In genomic region chr7:103075337-103075918, GRCh38 we compare ENCODE assay signal across 8 cellular contexts. TPM values are rescaled to one million over a fixed set of nuclear protein-coding genes. Genes with fewer than 3 reads are reported as not detected.
DNase-seq lines count a peak whose midpoint lies in the region; ATAC-seq and TF ChIP-seq lines count a peak whose summit lies in the region.

No MANE protein-coding gene starts in this region.

- peaks cover 18% of the 10 kb centered on the region for H3K36me3 Mint-ChIP-seq in CD8-positive, alpha-beta T cell
- peaks cover 11% of the 10 kb centered on the region for H3K36me3 Mint-ChIP-seq in activated naive CD4-positive, alpha-beta T cell treated with anti-CD3 and anti-CD28 coated beads for 36 hours (ENCODE audit: low read depth)

- TF ChIP-seq EP300 in gastroesophageal sphincter (IDR thresholded peaks at IDR 0.05): no peak

- peak; percentile 63 for ATAC-seq in CD8-positive, alpha-beta T cell
- ATAC-seq in GM19467 (IDR thresholded peaks at IDR 0.05; ENCODE audit: unreplicated experiment) (peak; percentile 29), gastroesophageal sphincter (peak; percentile 13)

- no peaks in the 10 kb centered on the region for H3K36me3 ChIP-seq in CD8-positive, alpha-beta T cell (ENCODE audit: insufficient read depth, low read length)
- no peaks in the 10 kb centered on the region for H3K36me3 ChIP-seq in gastroesophageal sphincter

- POLR2A ChIA-PET in CD8-positive, alpha-beta T cell (lab: Charles Lee): interaction anchor here (1.0 to 1.7 kb wide), 7 partner anchors 9 to 327 kb away, joined by 3 to 13 read pairs (median 5); partner anchors contain the start of genes FAM185A and NAPEPLD
- POLR2A ChIA-PET in RWPE1 (lab: Yijun Ruan, JAX; ENCODE audit: low non-redundant PET): interaction anchor here (0.6 kb wide), 1 partner anchor 166 kb away, joined by 4 read pairs; no protein-coding TSS in a partner anchor

- H3K4me1 ChIP-seq in CD8-positive, alpha-beta T cell (ENCODE audit: insufficient read depth, low read length): peaks cover 26% of the 10 kb centered on the region
- peaks cover 0 to 40% (median 10%) of the 10 kb centered on the region in 3 donors for H3K4me1 ChIP-seq in gastroesophageal sphincter

- H3K27me3 ChIP-seq in CD8-positive, alpha-beta T cell (ENCODE audit: insufficient read depth, low read length): no peaks in the 10 kb centered on the region
- H3K27me3 ChIP-seq in gastroesophageal sphincter: no peaks in the 10 kb centered on the region

- H3K9me3 ChIP-seq in CD8-positive, alpha-beta T cell (ENCODE audit: low read length): no peaks in the 10 kb centered on the region
- H3K9me3 ChIP-seq in gastroesophageal sphincter: no peaks in the 10 kb centered on the region

- WGBS in gastroesophageal sphincter (ENCODE audit: low coverage in 1 of 2), 2 donors: 0% methylated on average over 3 to 8 of the region's 36 CpGs

- CTCF ChIA-PET in CD8-positive, alpha-beta T cell (lab: Charles Lee): interaction anchor here (0.8 to 1.8 kb wide), 4 partner anchors 9 to 73 kb away, joined by 3 to 6 read pairs (median 4); partner anchors contain the start of gene NAPEPLD
- CTCF ChIA-PET in RWPE1 (lab: Yijun Ruan, JAX): interaction anchor here (0.7 kb wide), 1 partner anchor 158 kb away, joined by 3 read pairs; no protein-coding TSS in a partner anchor
- CTCF ChIA-PET in activated naive CD4-positive, alpha-beta T cell treated with anti-CD3 and anti-CD28 coated beads for 36 hours (lab: Charles Lee): interaction anchor here (0.6 to 1.5 kb wide), 6 partner anchors 13 to 384 kb away, joined by 3 to 4 read pairs (median 3); no protein-coding TSS in a partner anchor

- H3K4me3 ChIP-seq in CD8-positive, alpha-beta T cell (ENCODE audit: low read depth, low read length): peak overlapping the region; percentile 99
- peak overlapping the region; percentile 54 to 79 for H3K4me3 ChIP-seq in gastroesophageal sphincter

- TF ChIP-seq POLR2A in gastroesophageal sphincter (IDR thresholded peaks at IDR 0.05): peak in 1 of 2 donors; percentile 3

- H3K4me1 Mint-ChIP-seq in CD8-positive, alpha-beta T cell (ENCODE audit: low read depth): peaks cover 47% of the 10 kb centered on the region
- peaks cover 43% of the 10 kb centered on the region for H3K4me1 Mint-ChIP-seq in activated naive CD4-positive, alpha-beta T cell treated with anti-CD3 and anti-CD28 coated beads for 36 hours (ENCODE audit: low read depth)

- peak overlapping the region; percentile 96 for H3K27ac Mint-ChIP-seq in CD8-positive, alpha-beta T cell
- peak overlapping the region; percentile 90 for H3K27ac Mint-ChIP-seq in activated naive CD4-positive, alpha-beta T cell treated with anti-CD3 and anti-CD28 coated beads for 36 hours

- no peaks in the 10 kb centered on the region for H3K9me3 Mint-ChIP-seq in CD8-positive, alpha-beta T cell
- H3K9me3 Mint-ChIP-seq in activated naive CD4-positive, alpha-beta T cell treated with anti-CD3 and anti-CD28 coated beads for 36 hours: no peaks in the 10 kb centered on the region

- H3K27me3 Mint-ChIP-seq in CD8-positive, alpha-beta T cell (ENCODE audit: low read depth): no peaks in the 10 kb centered on the region
- no peaks in the 10 kb centered on the region for H3K27me3 Mint-ChIP-seq in activated naive CD4-positive, alpha-beta T cell treated with anti-CD3 and anti-CD28 coated beads for 36 hours (ENCODE audit: low read depth)

- H3K4me3 Mint-ChIP-seq in CD8-positive, alpha-beta T cell: peak overlapping the region; percentile 98
- peak overlapping the region; percentile 91 for H3K4me3 Mint-ChIP-seq in activated naive CD4-positive, alpha-beta T cell treated with anti-CD3 and anti-CD28 coated beads for 36 hours

- intact Hi-C loops in CD8-positive, alpha-beta T cell (cut with DNase I, micrococcal nuclease): loop anchor here (1.0 to 10.0 kb wide), 6 partner anchors 73 to 1129 kb away; partner anchors contain the start of genes DNAJC2 (in 2 of the 2), NAPEPLD (in 1 of the 2), ORC5 (in 1 of the 2) and PSMC2 (in 1 of the 2)
- intact Hi-C loops in activated naive CD4-positive, alpha-beta T cell treated with anti-CD3 and anti-CD28 coated beads for 36 hours (cut with micrococcal nuclease): loop anchor here (1.0 to 10.0 kb wide), 5 partner anchors 74 to 1129 kb away; partner anchors contain the start of genes FAM185A, NAPEPLD, ORC5 and PMPCB

- H3K27ac ChIP-seq in CD8-positive, alpha-beta T cell (ENCODE audit: low read depth, low read length): peak overlapping the region; percentile 81
- peak overlapping the region; percentile 96 for H3K27ac ChIP-seq in RWPE1
- H3K27ac ChIP-seq in gastroesophageal sphincter: peak overlapping the region; percentile 44 to 95 (median 90)

- DNase-seq in CD8-positive, alpha-beta T cell: peak; percentile 41 to 80 (median 66)
- DNase-seq in HK-2 (ENCODE audit: unreplicated experiment) (peak; percentile 58), RWPE1 (ENCODE audit: low spot score) (peak; percentile 49), nucleus accumbens (lab: John Stamatoyannopoulos, UW) (peak in 44 of 56 donors; percentile 5 to 76 (median 54)), superior temporal gyrus (ENCODE audit: extremely low spot score) (peak; percentile 25)
- peak; percentile 80 for DNase-seq in activated naive CD4-positive, alpha-beta T cell treated with anti-CD3 and anti-CD28 coated beads for 36 hours

- TF ChIP-seq CTCF in CD8-positive, alpha-beta T cell (IDR thresholded peaks at IDR 0.05): no peak
- TF ChIP-seq CTCF in RWPE1 (conservative IDR thresholded peaks at IDR 0.05; ENCODE audit: low read depth): no peak
- no peak for TF ChIP-seq CTCF in gastroesophageal sphincter (IDR thresholded peaks at IDR 0.05)

RNA-seq across cellular contexts. Expression of gene ARMC10, which starts 0.5 kb away (rescaled TPM):
- 1 to 10 TPM; 6.3 to 6.6 TPM for total RNA-seq in CD8-positive, alpha-beta T cell
- 10 to 100 TPM; 46.6 to 50.5 TPM for total RNA-seq in activated naive CD4-positive, alpha-beta T cell treated with anti-CD3 and anti-CD28 coated beads for 36 hours
- total RNA-seq in gastroesophageal sphincter: 10 to 100 TPM; 25.7 to 44.7 (median 34.0) TPM

RNA-seq across cellular contexts. Expression of gene FBXL13, which starts 0.8 kb away (rescaled TPM):
- 1 to 10 TPM; 1.5 to 2.4 TPM for total RNA-seq in CD8-positive, alpha-beta T cell
- under 1 TPM; 0.54 to 0.74 TPM for total RNA-seq in activated naive CD4-positive, alpha-beta T cell treated with anti-CD3 and anti-CD28 coated beads for 36 hours
- 1 to 10 TPM; 1.3 to 5.8 (median 3.2) TPM for total RNA-seq in gastroesophageal sphincter

Comparison
In these comparisons a context has a peak if more than half of its experiments do, and no peak if none do; other contexts are left out.
1. Peak in every context shown above with its lines: DNase-seq, ATAC-seq, H3K4me3 ChIP-seq and H3K27ac ChIP-seq.
2. ATAC-seq: peak in every context shown above with its lines; median percentile 63 in CD8-positive, alpha-beta T cell; 29 in GM19467; 13 in gastroesophageal sphincter.
3. DNase-seq: peak in every context shown above with its lines; median percentile 80 in activated naive CD4-positive, alpha-beta T cell treated with anti-CD3 and anti-CD28 coated beads for 36 hours; 66 in CD8-positive, alpha-beta T cell; 58 in HK-2; 54 in nucleus accumbens; 49 in RWPE1; 25 in superior temporal gyrus.